25 cellular contexts compared by ENCODE assay signal in genomic region chr12:94790822-94791221, GRCh38.
"Had no signal": no experiment of that assay in that cellular context is flagged by ENCODE, and none has a peak within 500 bp of the region (broad histone marks: within the 10 kb centered on the region; RNA-seq: fewer than 3 reads in every experiment).

No MANE protein-coding gene starts in this region.

- H3K27me3 ChIP-seq: colonic mucosa, gastrocnemius medialis, sigmoid colon, spleen, tibial nerve, upper lobe of left lung had no signal

- ATAC-seq: esophagus mucosa; gastrocnemius medialis; left lobe of liver; natural killer cell; psoas muscle; right cardiac atrium; stimulated activated naive B cell treated with anti-CD40 and anti-IgM and Interleukin-4, amounts not matched to agents 10 μg/mL and 1 μg/mL and 100 μg/mL, for 72 hours had no signal

- H3K36me3 ChIP-seq: colonic mucosa, gastrocnemius medialis, sigmoid colon, spleen, thoracic aorta, tibial nerve, upper lobe of left lung had no signal

- H3K9me3 ChIP-seq: colonic mucosa, gastrocnemius medialis, psoas muscle, sigmoid colon, spleen, thoracic aorta, tibial nerve, upper lobe of left lung had no signal

- FAIRE-seq: keratinocyte, urothelium cell line had no signal

- H3K27ac ChIP-seq: colonic mucosa, epithelial cell of prostate, gastrocnemius medialis, psoas muscle, sigmoid colon, skin epidermis, spleen, thoracic aorta, tibial nerve, upper lobe of left lung had no signal

- H3K4me1 ChIP-seq: colonic mucosa, gastrocnemius medialis, psoas muscle had no signal

- DNase-seq: colonic mucosa; effector CD8-positive, alpha-beta T cell; endodermal cell; foreskin fibroblast; gastrocnemius medialis; head of caudate nucleus; natural killer cell; nucleus accumbens; posterior cingulate gyrus; psoas muscle; right cardiac atrium; sigmoid colon; spleen; stimulated activated CD4-positive, alpha-beta T cell treated with anti-CD3 and anti-CD28 coated beads, Interleukin-4, amount 100 ng/mL, for 4 hours; stimulated activated naive B cell treated with anti-CD40 and anti-IgM and Interleukin-4, amounts not matched to agents 10 μg/mL and 1 μg/mL and 100 μg/mL, for 72 hours; upper lobe of left lung had no signal

- H3K4me3 ChIP-seq: colonic mucosa, gastrocnemius medialis, lung, psoas muscle, sigmoid colon, skin epidermis, spleen, thoracic aorta, tibial nerve, upper lobe of left lung had no signal
